21 cellular contexts compared by ENCODE assay signal in the genomic region with DNA sequence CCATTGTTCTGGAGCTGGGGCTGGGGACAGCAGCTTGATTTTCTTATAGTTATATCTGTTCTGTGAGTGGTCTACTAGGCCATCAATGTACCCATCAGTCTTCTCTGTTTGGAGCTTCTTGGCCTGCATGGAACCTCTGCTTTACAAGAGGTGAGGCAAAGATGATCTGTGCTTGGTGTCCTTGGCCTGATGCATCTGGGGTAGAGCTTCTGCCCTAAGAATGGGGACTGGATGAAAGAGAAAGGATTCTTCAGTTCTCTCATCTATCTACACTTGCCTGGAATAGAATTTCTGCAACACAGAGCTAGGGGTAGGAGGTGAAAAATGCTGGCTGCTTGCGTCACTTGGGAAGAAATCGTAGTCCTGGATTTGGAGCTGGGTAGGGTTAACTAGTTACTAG. TPM values are rescaled to one million over a fixed set of nuclear protein-coding genes. Genes with fewer than 3 reads are reported as not detected.
DNase-seq lines count a peak whose midpoint lies in the region; ATAC-seq, FAIRE-seq and TF ChIP-seq lines count a peak whose summit lies in the region.
"Had no signal": no experiment of that assay in that cellular context is flagged by ENCODE, and none has a peak within 500 bp of the region (broad histone marks: within the 10 kb centered on the region; RNA-seq: fewer than 3 reads in every experiment).

No MANE protein-coding gene starts in this region.

- no peak for TF ChIP-seq POLR2A in HepG2 (IDR thresholded peaks at IDR 0.05; ENCODE audit: insufficient read depth in 1 of 2, low read depth in 2 of 2, low read length in 2 of 2)
- TF ChIP-seq POLR2A in right lobe of liver (IDR thresholded peaks at IDR 0.05) = no peak

- no peak overlapping the region for H3K4ac ChIP-seq in mesenchymal stem cell (ENCODE audit: low read depth in 1 of 2, low read length in 2 of 2)

- CTCF ChIA-PET in HepG2 (lab: Yijun Ruan, JAX; ENCODE audit: low intra/inter-chr PET ratio, low total read pairs) = interaction anchor here (1.3 kb wide), 1 partner anchor 217 kb away, joined by 3 read pairs; no protein-coding TSS in a partner anchor

- H2AFZ ChIP-seq in HepG2 (ENCODE audit: low read length) (no peak overlapping the region), Karpas-422 (ENCODE audit: low read length) (no peak overlapping the region), mesenchymal stem cell (ENCODE audit: low read depth, low read length) (no peak overlapping the region)

- no peak overlapping the region for H4K8ac ChIP-seq in mesenchymal stem cell (ENCODE audit: low read length)

- no peak overlapping the region for H2BK12ac ChIP-seq in mesenchymal stem cell (ENCODE audit: low read length in 2 of 2)

- no peak overlapping the region for H2BK5ac ChIP-seq in mesenchymal stem cell (ENCODE audit: low read depth, low read length, poor library complexity, severe bottlenecking)

- H3K4me3 ChIP-seq in HepG2 (replicated peaks in 1 of 3; ENCODE audit: insufficient read depth in 1 of 3, low read depth in 2 of 3, low read length in 3 of 3) (no peak overlapping the region), right lobe of liver (no peak overlapping the region), Karpas-422 (ENCODE audit: low read length) (no peak overlapping the region), endodermal cell (ENCODE audit: low read length) (no peak overlapping the region), mesenchymal stem cell (ENCODE audit: insufficient read depth in 1 of 2, low read depth in 1 of 2, low read length in 2 of 2) (no peak overlapping the region)
- H3K4me3 ChIP-seq: A549 had no signal

- no peak for TF ChIP-seq CTCF in HepG2 (CRISPR knock-in tag; IDR thresholded peaks at IDR 0.05)
- TF ChIP-seq CTCF in right lobe of liver (IDR thresholded peaks at IDR 0.05) = no peak
- TF ChIP-seq CTCF in endodermal cell (conservative IDR thresholded peaks at IDR 0.05) = no peak

- no peaks in the 10 kb centered on the region for H3K9me3 ChIP-seq in HepG2 (ENCODE audit: low read length)
- H3K9me3 ChIP-seq in right lobe of liver = no peaks in the 10 kb centered on the region
- H3K9me3 ChIP-seq in Karpas-422 (ENCODE audit: low read length) = no peaks in the 10 kb centered on the region
- H3K9me3 ChIP-seq in endodermal cell (ENCODE audit: control insufficient read depth, low read length) = no peaks in the 10 kb centered on the region
- H3K9me3 ChIP-seq in mesenchymal stem cell (ENCODE audit: control insufficient read depth, low read length) = no peaks in the 10 kb centered on the region
- H3K9me3 ChIP-seq: A549, SK-N-SH had no signal

- H3K18ac ChIP-seq in mesenchymal stem cell (ENCODE audit: low read depth in 1 of 2, low read length in 2 of 2) = no peak overlapping the region

- no peak overlapping the region for H4K91ac ChIP-seq in mesenchymal stem cell (ENCODE audit: low read length)

- no TSS peak for BruUV-seq in HepG2 (replicated peaks; lab: Mats Ljungman, UMichigan)

- intact Hi-C loops in HepG2 (cut with micrococcal nuclease; ENCODE audit: unreplicated experiment) (no loop called here), right lobe of liver (cut with DNase I) (loop anchor here in 1 of 2 donors (10.0 kb wide), 1 partner anchor 202 kb away; no protein-coding TSS in a partner anchor)

- no peak overlapping the region for H3K9ac ChIP-seq in HepG2 (ENCODE audit: insufficient read depth, low read depth, low read length)
- H3K9ac ChIP-seq in Karpas-422 (ENCODE audit: low read length) = no peak overlapping the region
- no peak overlapping the region for H3K9ac ChIP-seq in endodermal cell (ENCODE audit: extremely low read depth, low read length, poor library complexity, severe bottlenecking)
- H3K9ac ChIP-seq in mesenchymal stem cell (ENCODE audit: low read length) = no peak overlapping the region
- H3K9ac ChIP-seq: SK-N-SH had no signal

- H3K4me1 ChIP-seq in HepG2 (ENCODE audit: insufficient read depth, low read length) (peaks cover 76% of the 10 kb centered on the region), right lobe of liver (peaks cover 0 to 17% (median 7%) of the 10 kb centered on the region in 4 donors), Karpas-422 (ENCODE audit: low read length) (peaks cover 83% of the 10 kb centered on the region), endodermal cell (ENCODE audit: control insufficient read depth, insufficient read depth, low read length) (no peaks in the 10 kb centered on the region), mesenchymal stem cell (ENCODE audit: control insufficient read depth, insufficient read depth, low read depth, low read length) (peaks cover 10% of the 10 kb centered on the region)

- no peak overlapping the region for H2BK15ac ChIP-seq in mesenchymal stem cell (ENCODE audit: low read depth, poor library complexity, severe bottlenecking)

- DNase-seq in HepG2 (ENCODE audit: low spot score) (no peak), right lobe of liver (no peak), Karpas-422 (no peak), endodermal cell (no peak), NCI-H2171 (lab: John Stamatoyannopoulos, UW) (no peak), NCI-H1436 (lab: John Stamatoyannopoulos, UW) (no peak), mesenchymal stem cell (no peak)
- DNase-seq: COR-L47, DMS153, H7, KG1, NCI-H1048, NCI-H146, NCI-H2081, NCI-H2227 treated with DMSO at 0.1 percent for 48 hours, NCI-H524, Right ventricle myocardium superior, SK-N-SH had no signal

- H2AK5ac ChIP-seq in mesenchymal stem cell (ENCODE audit: low read length, severe bottlenecking) = no peak overlapping the region

- no peak overlapping the region for H2BK120ac ChIP-seq in mesenchymal stem cell (ENCODE audit: low read depth, low read length)

- H3K27me3 ChIP-seq in HepG2 (ENCODE audit: control insufficient read depth in 1 of 2, insufficient read depth in 2 of 2, low read length in 2 of 2) (no peaks in the 10 kb centered on the region), right lobe of liver (no peaks in the 10 kb centered on the region), Karpas-422 (ENCODE audit: low read length) (no peaks in the 10 kb centered on the region), endodermal cell (ENCODE audit: control insufficient read depth, insufficient read depth, low read length, poor library complexity, severe bottlenecking) (no peaks in the 10 kb centered on the region), mesenchymal stem cell (ENCODE audit: control insufficient read depth in 1 of 2, insufficient read depth in 1 of 2, low read length in 2 of 2) (no peaks in the 10 kb centered on the region)

- no peak overlapping the region for H3K14ac ChIP-seq in mesenchymal stem cell (ENCODE audit: low read length in 2 of 2)

- in situ Hi-C loops in HepG2 (cut with HindIII; ENCODE audit: extremely low pct_ligation_motif_present, low pct_unique_long_range_greater_than_20kb) = no loop called here

- peaks cover 19% of the 10 kb centered on the region for H3K4me1 Mint-ChIP-seq in endodermal cell

- H3K36me3 ChIP-seq in HepG2 (replicated peaks in 1 of 2; ENCODE audit: control insufficient read depth in 1 of 2, insufficient read depth in 2 of 2, low read length in 2 of 2) = peaks cover 21 to 86% of the 10 kb centered on the region in 2 experiments
- H3K36me3 ChIP-seq in right lobe of liver = peaks cover 0 to 16% (median 8%) of the 10 kb centered on the region in 4 donors
- H3K36me3 ChIP-seq in Karpas-422 (ENCODE audit: insufficient read depth, low read length) = 0 out of 2 replicates have a peak, but pooled peaks cover 11% of the 10 kb centered on the region
- H3K36me3 ChIP-seq in endodermal cell (ENCODE audit: control insufficient read depth, insufficient read depth, low read length) = peaks cover 20% of the 10 kb centered on the region
- H3K36me3 ChIP-seq in mesenchymal stem cell (ENCODE audit: control insufficient read depth in 1 of 2, insufficient read depth in 2 of 2, low read depth in 1 of 2, low read length in 2 of 2) = peaks cover 3 to 47% of the 10 kb centered on the region in 2 experiments

- POLR2A ChIA-PET in HepG2 (lab: Yijun Ruan, JAX) = interaction anchor here (0.9 to 1.8 kb wide), 4 partner anchors 110 to 200 kb away, joined by 3 to 8 read pairs (median 5); no protein-coding TSS in a partner anchor

- no peaks in the 10 kb centered on the region for H3K9me2 ChIP-seq in Karpas-422 (replicated peaks; ENCODE audit: insufficient read depth, low read length)
- H3K9me2 ChIP-seq: SK-N-SH had no signal

- ATAC-seq in HepG2 (no peak), right lobe of liver (no peak)
- ATAC-seq: A549 had no signal

- H3K79me2 ChIP-seq in HepG2 (ENCODE audit: insufficient read depth, low read length) = peaks cover 98% of the 10 kb centered on the region
- H3K79me2 ChIP-seq in Karpas-422 (ENCODE audit: low read length) = peaks cover 77% of the 10 kb centered on the region

- peaks cover 27% of the 10 kb centered on the region for H3K36me3 Mint-ChIP-seq in endodermal cell (ENCODE audit: low read depth)

- no peak overlapping the region for H3K4me2 ChIP-seq in HepG2 (ENCODE audit: low read depth, low read length)
- no peak overlapping the region for H3K4me2 ChIP-seq in Karpas-422 (ENCODE audit: low read depth, low read length, poor library complexity, severe bottlenecking)
- H3K4me2 ChIP-seq in mesenchymal stem cell (ENCODE audit: low read length, poor library complexity, severe bottlenecking) = no peak overlapping the region
- H3K4me2 ChIP-seq: A549, SK-N-SH had no signal

- no peak for FAIRE-seq in HepG2 (lab: Jason Lieb, UNC)
- FAIRE-seq: A549, RCC 7860 had no signal

- H4K20me1 ChIP-seq in HepG2 (ENCODE audit: insufficient read depth, low read length) (peaks cover 90% of the 10 kb centered on the region), Karpas-422 (ENCODE audit: insufficient read depth, low read depth, low read length) (no peaks in the 10 kb centered on the region)

- H3K27ac ChIP-seq in HepG2 (ENCODE audit: extremely low read length, insufficient read depth, low read length) (no peak overlapping the region), right lobe of liver (no peak overlapping the region), Karpas-422 (ENCODE audit: low read length) (peak overlapping the region; percentile 99), endodermal cell (ENCODE audit: low read depth, low read length) (no peak overlapping the region), mesenchymal stem cell (ENCODE audit: low read length, poor library complexity, severe bottlenecking) (no peak overlapping the region)
- H3K27ac ChIP-seq: A549 had no signal

- TF ChIP-seq RAD21 in HepG2 (CRISPR knock-in tag; IDR thresholded peaks at IDR 0.05) = no peak

- WGBS in HepG2 (ENCODE audit: low lambda C conversion rate) = 98% methylated on average over 2 of the region's 2 CpGs
- WGBS in right lobe of liver (ENCODE audit: insufficient coverage, low coverage, low lambda C conversion rate, missing lambda C conversion rate) = 83% methylated on average over 2 of the region's 2 CpGs
- 83 to 93% methylated on average over 2 of the region's 2 CpGs for WGBS in endodermal cell (ENCODE audit: insufficient coverage in 1 of 2, insufficient read length in 1 of 2), 2 experiments
- 94% methylated on average over 2 of the region's 2 CpGs for WGBS in mesenchymal stem cell

- TF ChIP-seq EP300 in HepG2 (IDR thresholded peaks at IDR 0.05; ENCODE audit: low read depth in 2 of 2, low read length in 2 of 2) = no peak
- TF ChIP-seq EP300 in HepG2 (CRISPR knock-in tag; IDR thresholded peaks at IDR 0.05; ENCODE audit: borderline replicate concordance) = no peak

- no peaks in the 10 kb centered on the region for H3K27me3 Mint-ChIP-seq in endodermal cell (ENCODE audit: insufficient read depth)

- H3K79me1 ChIP-seq in mesenchymal stem cell (replicated peaks; ENCODE audit: low read length, poor library complexity, severe bottlenecking) = peaks cover 15% of the 10 kb centered on the region

- no peak overlapping the region for H3K4me3 Mint-ChIP-seq in endodermal cell
- H3K4me3 Mint-ChIP-seq: CD14-positive monocyte had no signal

- H3K23ac ChIP-seq in mesenchymal stem cell (ENCODE audit: low read length in 2 of 2) = no peak overlapping the region

- peak overlapping the region; percentile 31 for H3K27ac Mint-ChIP-seq in endodermal cell

- H3K9me3 Mint-ChIP-seq in endodermal cell = no peaks in the 10 kb centered on the region
- H3K9me3 Mint-ChIP-seq: CD14-positive monocyte had no signal

RNA-seq across cellular contexts. Expression of a gene that starts 46.2 kb away (rescaled TPM):
- total RNA-seq in HepG2 (2016; rRNA removed; fragmentation: Illumina TruSeq; extraction: Trizol) (168 and 305 TPM in 2 replicates), right lobe of liver (10 to 100 TPM; 31.1 to 73.0 (median 49.9) TPM), endodermal cell (10 to 100 TPM; 65.2 to 65.7 TPM)
- total RNA-seq in HepG2 (2016; cell fraction: cytosol; rRNA removed; fragmentation: Illumina TruSeq; extraction: Trizol; ENCODE audit: low read depth) = 76.3 and 94.9 TPM in 2 replicates
- total RNA-seq in HepG2 (2016; cell fraction: insoluble cytoplasmic fraction; rRNA removed; fragmentation: Illumina TruSeq; extraction: Trizol) = 169 and 295 TPM in 2 replicates
- 55.2 and 64.8 TPM in 2 replicates for total RNA-seq in HepG2 (2016; cell fraction: membrane; rRNA removed; fragmentation: Illumina TruSeq; extraction: Trizol)
- total RNA-seq in HepG2 (2016; cell fraction: nucleus; rRNA removed; fragmentation: Illumina TruSeq; extraction: Trizol) = 307 and 341 TPM in 2 replicates
- 365 and 432 TPM in 2 replicates for polyA plus RNA-seq in HepG2 (2011; rRNA removed)
- 235 and 319 TPM in 2 replicates for polyA plus RNA-seq in HepG2 (2011; cell fraction: cytosol; rRNA removed)
- 101 and 136 TPM in 2 replicates for polyA plus RNA-seq in HepG2 (2011; cell fraction: nucleus; rRNA removed)
- polyA plus RNA-seq in HepG2 (2012) = 299 and 342 TPM in 2 replicates
- polyA plus RNA-seq in HepG2 (2016; cell fraction: cytosol; fragmentation: Illumina TruSeq; extraction: Trizol; ENCODE audit: low read depth) = 9.3 and 12.3 TPM in 2 replicates
- 107 and 108 TPM in 2 replicates for polyA plus RNA-seq in HepG2 (2016; cell fraction: insoluble cytoplasmic fraction; fragmentation: Illumina TruSeq; extraction: Trizol; ENCODE audit: low read depth)
- polyA plus RNA-seq in HepG2 (2016; cell fraction: membrane; fragmentation: Illumina TruSeq; extraction: Trizol; ENCODE audit: low read depth) = 14.4 and 18.9 TPM in 2 replicates
- 272 TPM in 2 replicates for polyA plus RNA-seq in HepG2 (2016; cell fraction: nucleus; fragmentation: Illumina TruSeq; extraction: Trizol; ENCODE audit: insufficient read depth, low read depth)
- polyA minus RNA-seq in HepG2 (2011; rRNA and poly(A)+ RNA removed; ENCODE audit: low replicate concordance) = 80.5 and 445 TPM in 2 replicates
- 370 and 593 TPM in 2 replicates for polyA minus RNA-seq in HepG2 (2011; cell fraction: cytosol; rRNA and poly(A)+ RNA removed)
- polyA minus RNA-seq in HepG2 (2011; cell fraction: nucleus; rRNA and poly(A)+ RNA removed) = 667 and 745 TPM in 2 replicates
- 88.0 and 98.5 TPM in 2 replicates for total RNA-seq in Karpas-422 (2014; rRNA removed; shearing (Covaris generic); ENCODE audit: low replicate concordance)
- 73.4 TPM for polyA plus RNA-seq in endodermal cell (2013, experiment 1 of 2)
- 77.9 TPM for polyA plus RNA-seq in endodermal cell (2013, experiment 2 of 2)
- 148 TPM for polyA plus RNA-seq in mesenchymal stem cell (2013, experiment 1 of 2)
- 157 TPM for polyA plus RNA-seq in mesenchymal stem cell (2013, experiment 2 of 2)
